Comparison of ENCODE assay signal across 10 cellular contexts in the genomic region with DNA sequence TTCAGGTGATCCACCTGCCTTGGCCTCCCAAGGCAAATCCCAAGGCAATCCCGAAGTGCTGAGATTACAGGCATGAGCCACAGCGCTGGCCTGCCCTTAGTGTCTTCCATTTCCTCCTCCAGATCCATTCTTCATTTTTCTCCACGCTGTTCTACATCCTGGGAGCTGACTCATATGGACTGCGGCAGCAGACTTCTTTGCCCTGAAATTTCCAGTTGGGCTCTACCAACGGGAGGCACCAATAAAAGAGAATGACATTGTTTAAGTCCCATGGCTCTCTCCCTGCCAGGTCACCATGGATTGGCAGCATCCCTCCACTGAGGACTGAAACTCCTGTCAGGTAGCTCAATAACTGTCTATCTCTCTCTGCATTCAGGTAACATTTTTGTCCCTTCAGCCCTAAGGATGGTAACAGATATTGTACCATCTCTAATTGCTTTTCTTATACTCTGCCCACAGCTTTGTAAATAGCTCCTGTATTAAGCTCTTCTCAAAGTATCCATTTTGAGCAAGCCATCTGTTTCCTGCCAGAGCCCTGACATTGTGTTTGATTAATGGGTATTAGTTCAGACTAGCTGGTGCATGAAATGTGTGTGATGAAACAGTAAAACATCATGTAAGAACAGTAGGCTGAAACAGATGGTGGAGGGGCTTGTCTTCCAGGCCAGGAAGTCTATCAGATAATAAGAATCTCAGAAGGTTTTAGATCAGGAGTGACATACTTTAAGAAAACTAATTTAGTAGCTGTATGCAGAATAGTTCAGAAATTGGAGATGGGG. TPM values are rescaled to one million over a fixed set of nuclear protein-coding genes. Genes with fewer than 3 reads are reported as not detected.
DNase-seq lines count a peak whose midpoint lies in the region; ATAC-seq and TF ChIP-seq lines count a peak whose summit lies in the region.
"Had no signal": no experiment of that assay in that cellular context is flagged by ENCODE, and none has a peak within 500 bp of the region (broad histone marks: within the 10 kb centered on the region; RNA-seq: fewer than 3 reads in every experiment).

No MANE protein-coding gene starts in this region.

- H3K9me3 ChIP-seq in endocrine pancreas (ENCODE audit: control insufficient read depth, low read length): no peaks in the 10 kb centered on the region

- peak overlapping the region; percentile 59 for H3K4me3 Mint-ChIP-seq in activated naive CD8-positive, alpha-beta T cell
- H3K4me3 Mint-ChIP-seq in activated naive CD8-positive, alpha-beta T cell treated with anti-CD3 and anti-CD28 coated beads, Interleukin-2, amount 50 U/mL, for 24 hours: no peak overlapping the region
- H3K4me3 Mint-ChIP-seq in type B pancreatic cell: peak overlapping the region; percentile 73
- H3K4me3 Mint-ChIP-seq: stimulated activated memory B cell treated with anti-CD40 and anti-IgM and Interleukin-4, amounts not matched to agents 10 μg/mL and 1 μg/mL and 100 μg/mL, for 72 hours had no signal

- ATAC-seq in activated naive CD8-positive, alpha-beta T cell treated with anti-CD3 and anti-CD28 coated beads, Interleukin-2, amount 50 U/mL, for 24 hours: no peak
- ATAC-seq: stimulated activated memory B cell treated with anti-CD40 and anti-IgM and Interleukin-4, amounts not matched to agents 10 μg/mL and 1 μg/mL and 100 μg/mL, for 72 hours had no signal

- peaks cover 4% of the 10 kb centered on the region for H3K36me3 Mint-ChIP-seq in activated naive CD8-positive, alpha-beta T cell
- peaks cover 16% of the 10 kb centered on the region for H3K36me3 Mint-ChIP-seq in activated naive CD8-positive, alpha-beta T cell treated with anti-CD3 and anti-CD28 coated beads, Interleukin-2, amount 50 U/mL, for 24 hours (ENCODE audit: low read depth)
- peaks cover 7% of the 10 kb centered on the region for H3K36me3 Mint-ChIP-seq in type B pancreatic cell

- TF ChIP-seq CTCF in type B pancreatic cell (conservative IDR thresholded peaks at IDR 0.05) (no peak), GM20000 (IDR thresholded peaks at IDR 0.05; ENCODE audit: extremely low read depth, missing control alignments) (no peak)

- H3K9ac ChIP-seq in endocrine pancreas (ENCODE audit: control insufficient read depth, insufficient read depth, low read length): peak overlapping the region; percentile 30

- no peaks in the 10 kb centered on the region for H3K27me3 ChIP-seq in endocrine pancreas (ENCODE audit: control insufficient read depth, insufficient read depth, low read length)

- H3K27me3 Mint-ChIP-seq in activated naive CD8-positive, alpha-beta T cell: no peaks in the 10 kb centered on the region
- no peaks in the 10 kb centered on the region for H3K27me3 Mint-ChIP-seq in activated naive CD8-positive, alpha-beta T cell treated with anti-CD3 and anti-CD28 coated beads, Interleukin-2, amount 50 U/mL, for 24 hours
- peaks cover 7% of the 10 kb centered on the region for H3K27me3 Mint-ChIP-seq in type B pancreatic cell
- H3K27me3 Mint-ChIP-seq: stimulated activated memory B cell treated with anti-CD40 and anti-IgM and Interleukin-4, amounts not matched to agents 10 μg/mL and 1 μg/mL and 100 μg/mL, for 72 hours had no signal

- H3K4me3 ChIP-seq in endocrine pancreas (ENCODE audit: control insufficient read depth, insufficient read depth, low read length): peak overlapping the region; percentile 56
- H3K4me3 ChIP-seq: PC-9 had no signal

- no peak overlapping the region for H3K27ac Mint-ChIP-seq in activated naive CD8-positive, alpha-beta T cell
- H3K27ac Mint-ChIP-seq in activated naive CD8-positive, alpha-beta T cell treated with anti-CD3 and anti-CD28 coated beads, Interleukin-2, amount 50 U/mL, for 24 hours: no peak overlapping the region
- H3K27ac Mint-ChIP-seq in type B pancreatic cell: peak overlapping the region; percentile 75
- H3K27ac Mint-ChIP-seq: stimulated activated memory B cell treated with anti-CD40 and anti-IgM and Interleukin-4, amounts not matched to agents 10 μg/mL and 1 μg/mL and 100 μg/mL, for 72 hours had no signal

- peaks cover 7% of the 10 kb centered on the region for H3K9me3 Mint-ChIP-seq in activated naive CD8-positive, alpha-beta T cell (ENCODE audit: low read depth)
- H3K9me3 Mint-ChIP-seq in activated naive CD8-positive, alpha-beta T cell treated with anti-CD3 and anti-CD28 coated beads, Interleukin-2, amount 50 U/mL, for 24 hours: no peaks in the 10 kb centered on the region
- no peaks in the 10 kb centered on the region for H3K9me3 Mint-ChIP-seq in type B pancreatic cell
- H3K9me3 Mint-ChIP-seq: stimulated activated memory B cell treated with anti-CD40 and anti-IgM and Interleukin-4, amounts not matched to agents 10 μg/mL and 1 μg/mL and 100 μg/mL, for 72 hours had no signal

- H3K4me1 ChIP-seq in endocrine pancreas (ENCODE audit: control insufficient read depth, insufficient read depth, low read length): no peaks in the 10 kb centered on the region

- no peak for DNase-seq in activated naive CD8-positive, alpha-beta T cell treated with anti-CD3 and anti-CD28 coated beads, Interleukin-2, amount 50 U/mL, for 24 hours
- DNase-seq in NCI-H748 treated with DMSO at 0.1 percent for 48 hours (lab: John Stamatoyannopoulos, UW): peak; percentile 34
- no peak for DNase-seq in type B pancreatic cell (ENCODE audit: extremely low spot score, unreplicated experiment)
- no peak for DNase-seq in SKM-1 treated with dmso at 0.1 percent for 144 hours (lab: John Stamatoyannopoulos, UW; ENCODE audit: unreplicated experiment)
- no peak for DNase-seq in HUDEP-2 (lab: John Stamatoyannopoulos, UW; ENCODE audit: unreplicated experiment in 76 of 76)
- no peak for DNase-seq in GM20000 (ENCODE audit: low spot score)
- DNase-seq: PC-9 had no signal

- H3K36me3 ChIP-seq in endocrine pancreas (ENCODE audit: control insufficient read depth, insufficient read depth, low read length): no peaks in the 10 kb centered on the region

- peaks cover 15% of the 10 kb centered on the region for H3K4me1 Mint-ChIP-seq in activated naive CD8-positive, alpha-beta T cell (ENCODE audit: low read depth)
- peaks cover 18% of the 10 kb centered on the region for H3K4me1 Mint-ChIP-seq in activated naive CD8-positive, alpha-beta T cell treated with anti-CD3 and anti-CD28 coated beads, Interleukin-2, amount 50 U/mL, for 24 hours
- H3K4me1 Mint-ChIP-seq in type B pancreatic cell (ENCODE audit: unreplicated experiment): peaks cover 20% of the 10 kb centered on the region

RNA-seq across cellular contexts. Expression of a gene that starts 3.6 kb away (rescaled TPM):
- total RNA-seq in type B pancreatic cell (ENCODE audit: low replicate concordance): 29.3 and 34.8 TPM in 2 replicates

RNA-seq across cellular contexts. Expression of a gene that starts 19.9 kb away (rescaled TPM):
- not detected in 2 replicates for total RNA-seq in type B pancreatic cell (ENCODE audit: low replicate concordance)
- total RNA-seq: PC-9 had no signal

RNA-seq across cellular contexts. Expression of a gene that starts 39.5 kb away (rescaled TPM):
- total RNA-seq in type B pancreatic cell (ENCODE audit: low replicate concordance): 9.1 and 9.3 TPM in 2 replicates
